ENCODE assay signal across 28 cellular contexts in genomic region chrX:13579696-13580095, GRCh38.
"Had no signal": no experiment of that assay in that cellular context is flagged by ENCODE, and none has a peak within 500 bp of the region (broad histone marks: within the 10 kb centered on the region; RNA-seq: fewer than 3 reads in every experiment).

No MANE protein-coding gene starts in this region.

- H3K27ac ChIP-seq: ascending aorta, cardiac muscle cell, colonic mucosa, epithelial cell of prostate, esophagus squamous epithelium, heart left ventricle, suprapubic skin, tibial nerve, WERI-Rb-1 had no signal

- H3K27me3 ChIP-seq: ascending aorta, cardiac muscle cell, colonic mucosa, esophagus squamous epithelium, suprapubic skin had no signal

- DNase-seq: activated CD4-positive, alpha-beta memory T cell treated with anti-CD3 and anti-CD28 coated beads for 36 hours; activated CD4-positive, alpha-beta T cell treated with anti-CD3 and anti-CD28 coated beads for 48 hours; activated CD8-positive, alpha-beta memory T cell treated with anti-CD3 and anti-CD28 coated beads, Interleukin-2, amount 50 U/mL, for 4 hours; activated effector memory CD4-positive, alpha-beta T cell treated with anti-CD3 and anti-CD28 coated beads, Interleukin-2, amount 50 U/mL, for 16 hours; activated naive CD4-positive, alpha-beta T cell treated with anti-CD3 and anti-CD28 coated beads for 36 hours; activated naive CD8-positive, alpha-beta T cell treated with anti-CD3 and anti-CD28 coated beads, Interleukin-2, amount 10 ng/mL, durations not matched to agents 7 days and 5 days; activated T-cell treated with anti-CD3 and anti-CD28 coated beads, Interleukin-2, amount 50 U/mL, for 1 hour; cerebellar nuclear complex; colonic mucosa; effector CD8-positive, alpha-beta T cell; esophagus squamous epithelium; heart left ventricle; hypothalamus; immature natural killer cell; kidney; left colon; mammary epithelial cell; posterior cingulate gyrus; right cardiac atrium; stimulated activated CD4-positive, alpha-beta T cell treated with anti-CD3 and anti-CD28 coated beads, Interleukin-15, amount 100 ng/mL, for 24 hours; stimulated activated CD4-positive, alpha-beta T cell treated with anti-CD3 and anti-CD28 coated beads, Interleukin-2, amount 100 ng/mL, for 24 hours; stimulated activated naive CD4-positive, alpha-beta T cell; WERI-Rb-1 had no signal

- H3K4me3 ChIP-seq: ascending aorta, cardiac muscle cell, colonic mucosa, esophagus squamous epithelium, heart left ventricle, suprapubic skin, tibial nerve had no signal
